In genomic region chr16:77359065-77359502, GRCh38 we compare ENCODE assay signal across 11 cellular contexts.
DNase-seq lines count a peak whose midpoint lies in the region; ATAC-seq and TF ChIP-seq lines count a peak whose summit lies in the region.
"Had no signal": no experiment of that assay in that cellular context is flagged by ENCODE, and none has a peak within 500 bp of the region (broad histone marks: within the 10 kb centered on the region; RNA-seq: fewer than 3 reads in every experiment).

No MANE protein-coding gene starts in this region.

- H3K27me3 ChIP-seq in SK-N-SH (ENCODE audit: insufficient read depth) (no peaks in the 10 kb centered on the region), layer of hippocampus (ENCODE audit: control insufficient read depth, insufficient read depth, low read length) (no peaks in the 10 kb centered on the region), GM23338 (ENCODE audit: insufficient read depth) (no peaks in the 10 kb centered on the region)

- ATAC-seq in SK-N-SH treated with all-trans-retinoic acid at 6 μM for 48 hours: no peak
- no peak for ATAC-seq in GM23338
- ATAC-seq in GM21423 (IDR thresholded peaks at IDR 0.05; ENCODE audit: unreplicated experiment): no peak
- ATAC-seq: T-helper 17 cell had no signal

- no peak for TF ChIP-seq EP300 in SK-N-SH (IDR thresholded peaks at IDR 0.05; ENCODE audit: borderline replicate concordance in 1 of 2, low read depth in 1 of 2, low read length in 1 of 2)

- TF ChIP-seq RAD21 in SK-N-SH (IDR thresholded peaks at IDR 0.05; ENCODE audit: low read length): no peak

- H3K27ac ChIP-seq in SK-N-SH (ENCODE audit: low read depth in 2 of 2, low read length in 1 of 2) (no peak overlapping the region), layer of hippocampus (ENCODE audit: low read depth, low read length) (peak overlapping the region; percentile 74), GM23338 (ENCODE audit: low read depth) (no peak overlapping the region)

- H3F3A ChIP-seq in SK-N-SH (replicated peaks; ENCODE audit: insufficient read depth) (no peaks in the 10 kb centered on the region), GM23338 (replicated peaks; ENCODE audit: low read depth) (no peaks in the 10 kb centered on the region)

- H3K36me3 Mint-ChIP-seq in GM23338 (ENCODE audit: low read depth): no peaks in the 10 kb centered on the region

- H3K4me2 ChIP-seq in SK-N-SH (no peak overlapping the region), GM23338 (no peak overlapping the region)

- no peaks in the 10 kb centered on the region for H3K9me3 Mint-ChIP-seq in GM23338
- H3K9me3 Mint-ChIP-seq: activated T-cell treated with anti-CD3 and anti-CD28 coated beads, Interleukin-2, amount 50 U/mL, for 24 hours had no signal

- no peak overlapping the region for H3K4me3 ChIP-seq in SK-N-SH (ENCODE audit: low read depth in 2 of 2, low read length in 1 of 2)
- no peak overlapping the region for H3K4me3 ChIP-seq in GM23338

- DNase-seq in SK-N-SH: no peak
- DNase-seq in amniotic epithelial cell (ENCODE audit: low read depth): peak; percentile 40
- DNase-seq in stimulated activated CD4-positive, alpha-beta T cell treated with anti-CD3 and anti-CD28 coated beads, Interleukin-1b, Interleukin-23, amount 100 ng/mL, for 48 hours: no peak
- DNase-seq in GM23338 (ENCODE audit: low spot score): no peak
- no peak for DNase-seq in amniotic stem cell (lab: John Stamatoyannopoulos, UW)
- DNase-seq: activated T-cell treated with anti-CD3 and anti-CD28 coated beads, Interleukin-2, amount 50 U/mL, for 24 hours; NCI-H1694 treated with DMSO at 0.1 percent for 48 hours; T-helper 17 cell had no signal

- H4K20me1 ChIP-seq in SK-N-SH (ENCODE audit: insufficient read depth) (no peaks in the 10 kb centered on the region), GM23338 (replicated peaks; ENCODE audit: insufficient read depth) (no peaks in the 10 kb centered on the region)

- no peak overlapping the region for H3K9ac ChIP-seq in SK-N-SH

- peaks cover 3% of the 10 kb centered on the region; the same call in 2 of the 3 replicates for H3K4me1 Mint-ChIP-seq in GM23338
- H3K4me1 Mint-ChIP-seq: T-helper 17 cell had no signal

- no peak overlapping the region for H3K4me3 Mint-ChIP-seq in GM23338
- H3K4me3 Mint-ChIP-seq: activated T-cell treated with anti-CD3 and anti-CD28 coated beads, Interleukin-2, amount 50 U/mL, for 24 hours; T-helper 17 cell had no signal

- H3K27me3 Mint-ChIP-seq in GM23338 (ENCODE audit: insufficient read depth, low read depth, poor library complexity): no peaks in the 10 kb centered on the region

- H3K9me3 ChIP-seq in SK-N-SH: no peaks in the 10 kb centered on the region

- H3K4me1 ChIP-seq in SK-N-SH (ENCODE audit: control insufficient read depth in 1 of 2, insufficient read depth in 2 of 2, low read depth in 1 of 2, low read length in 1 of 2): no peaks in the 10 kb centered on the region
- peaks cover 7% of the 10 kb centered on the region; the same call in 1 of the 2 replicates for H3K4me1 ChIP-seq in GM23338 (ENCODE audit: insufficient read depth)

- WGBS in SK-N-SH (ENCODE audit: low lambda C conversion rate): 38% methylated on average over 4 of the region's 4 CpGs

- no peak overlapping the region for H3K27ac Mint-ChIP-seq in GM23338
- H3K27ac Mint-ChIP-seq: activated T-cell treated with anti-CD3 and anti-CD28 coated beads, Interleukin-2, amount 50 U/mL, for 24 hours; T-helper 17 cell had no signal

- H3K79me2 ChIP-seq in SK-N-SH (ENCODE audit: insufficient read depth) (no peaks in the 10 kb centered on the region), GM23338 (replicated peaks; ENCODE audit: insufficient read depth) (no peaks in the 10 kb centered on the region)

- H3K36me3 ChIP-seq in SK-N-SH (replicated peaks in 1 of 2; ENCODE audit: control insufficient read depth in 1 of 2, insufficient read depth in 2 of 2, low read length in 1 of 2) (no peaks in the 10 kb centered on the region), GM23338 (ENCODE audit: insufficient read depth) (no peaks in the 10 kb centered on the region)

- TF ChIP-seq CTCF in SK-N-SH (IDR thresholded peaks at IDR 0.05): no peak
- no peak for TF ChIP-seq CTCF in GM23338 (conservative IDR thresholded peaks at IDR 0.05; ENCODE audit: low read depth in 2 of 2)

- CTCF ChIA-PET in SK-N-SH (lab: Yijun Ruan, JAX): interaction anchor here (0.6 kb wide), 1 partner anchor 97 kb away, joined by 3 read pairs; no protein-coding TSS in a partner anchor

- H2AFZ ChIP-seq in SK-N-SH (ENCODE audit: low read depth): no peak overlapping the region
- H2AFZ ChIP-seq in GM23338: no peak overlapping the region

- H3K9me2 ChIP-seq in SK-N-SH (no peaks in the 10 kb centered on the region), GM23338 (ENCODE audit: insufficient read depth) (0 out of 2 replicates have a peak, but pooled peaks cover 1% of the 10 kb centered on the region)

- POLR2A ChIA-PET in SK-N-SH (lab: Yijun Ruan, JAX): no interaction called here

TF ChIP-seq in SK-N-SH treated with all-trans-retinoic acid at 6 μM for 48 hours, 23 proteins besides CTCF, POLR2A, EP300 and RAD21:
- TF ChIP-seq ARNTL (CRISPR knock-in tag; IDR thresholded peaks at IDR 0.05; ENCODE audit: borderline replicate concordance, low read depth) (no peak), ISL1 (CRISPR knock-in tag; IDR thresholded peaks at IDR 0.05) (peak; percentile 14; the same call in 1 of the 2 replicates), PATZ1 (CRISPR knock-in tag; IDR thresholded peaks at IDR 0.05; ENCODE audit: borderline replicate concordance) (no peak)

TF ChIP-seq in SK-N-SH, 30 proteins besides CTCF, POLR2A, EP300 and RAD21:
- TF ChIP-seq IRF3 (IDR thresholded peaks at IDR 0.05; ENCODE audit: low read depth, low read length) (no peak), TAF1 (IDR thresholded peaks at IDR 0.05; ENCODE audit: borderline replicate concordance, low read depth, low read length) (no peak), TEAD4 (IDR thresholded peaks at IDR 0.05; ENCODE audit: borderline replicate concordance, insufficient read depth) (no peak)
TF ChIP-seq in SK-N-SH: peak in this region for 0.

TF ChIP-seq in GM23338, 12 proteins besides CTCF, POLR2A, EP300 and RAD21 (continues in another document):
- TF ChIP-seq CREB1 (CRISPR knock-in tag; IDR thresholded peaks at IDR 0.05; ENCODE audit: low read depth) (no peak), ZNF114 (CRISPR knock-in tag; IDR thresholded peaks at IDR 0.05) (no peak), ZNF462 (CRISPR knock-in tag; IDR thresholded peaks at IDR 0.05) (no peak), EZH2phosphoT487 (IDR thresholded peaks at IDR 0.05; ENCODE audit: unreplicated experiment) (no peak), ZNF331 (CRISPR knock-in tag; IDR thresholded peaks at IDR 0.05; ENCODE audit: low read depth) (no peak)
